In the genomic region with DNA sequence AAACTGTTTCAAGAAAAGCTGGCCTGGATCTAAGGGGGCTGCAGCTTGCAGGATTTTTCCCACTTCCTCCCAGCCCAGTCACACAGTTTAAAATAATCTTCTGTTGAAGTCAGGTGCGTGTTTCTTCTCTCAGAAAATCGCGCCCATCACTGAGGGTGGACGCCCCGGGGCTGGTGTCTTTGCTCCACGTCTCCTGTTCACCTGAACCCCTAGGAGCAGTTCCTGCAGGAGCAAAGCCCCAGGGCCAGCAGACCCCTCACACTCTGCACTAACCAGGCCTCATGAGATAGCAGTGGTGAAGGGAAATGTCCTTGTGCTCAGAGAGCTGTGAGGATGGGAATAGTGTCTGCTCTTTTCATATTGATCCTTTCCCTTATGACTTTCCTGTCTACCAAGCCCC, we compare ENCODE assay signal across 23 cellular contexts. TPM values are rescaled to one million over a fixed set of nuclear protein-coding genes. Genes with fewer than 3 reads are reported as not detected.
A peak's percentile ranks its signal among the peaks of the same experiment; 100 is the strongest.
DNase-seq lines count a peak whose midpoint lies in the region; ATAC-seq and TF ChIP-seq lines count a peak whose summit lies in the region.
"Had no signal": no experiment of that assay in that cellular context is flagged by ENCODE, and none has a peak within 500 bp of the region (broad histone marks: within the 10 kb centered on the region; RNA-seq: fewer than 3 reads in every experiment).

No MANE protein-coding gene starts in this region.

- H3K4me1 Mint-ChIP-seq in dendritic cell treated with granulocyte-macrophage colony-stimulating factor and Interleukin-4, amounts not matched to agents 40 ng/mL and 50 ng/mL, for 4 days (ENCODE audit: low read depth): peaks cover 100% of the 10 kb centered on the region
- no peaks in the 10 kb centered on the region for H3K4me1 Mint-ChIP-seq in HFFc6 (ENCODE audit: low read depth)

- TF ChIP-seq CTCF in spleen (IDR thresholded peaks at IDR 0.05 in 8 of 11, conservative IDR thresholded peaks at IDR 0.05 in 3 of 11): no peak
- TF ChIP-seq CTCF in HFFc6 (IDR thresholded peaks at IDR 0.05): no peak

- H3K27ac Mint-ChIP-seq in dendritic cell treated with granulocyte-macrophage colony-stimulating factor and Interleukin-4, amounts not matched to agents 40 ng/mL and 50 ng/mL, for 4 days: peak overlapping the region; percentile 98
- no peak overlapping the region for H3K27ac Mint-ChIP-seq in HFFc6
- H3K27ac Mint-ChIP-seq: IgD-negative memory B cell had no signal

- no peak for TF ChIP-seq POLR2A in spleen (IDR thresholded peaks at IDR 0.05)

- peaks cover 45% of the 10 kb centered on the region for H3K36me3 Mint-ChIP-seq in dendritic cell treated with granulocyte-macrophage colony-stimulating factor and Interleukin-4, amounts not matched to agents 40 ng/mL and 50 ng/mL, for 4 days (ENCODE audit: low read depth)
- no peaks in the 10 kb centered on the region for H3K36me3 Mint-ChIP-seq in HFFc6 (ENCODE audit: low read depth)

- no peaks in the 10 kb centered on the region for H3K9me3 ChIP-seq in spleen

- H3K27ac ChIP-seq in spleen: peak overlapping the region in 6 of 8 donors; percentile 54 to 95 (median 84)
- H3K27ac ChIP-seq: 22Rv1, C4-2B, PC-9 had no signal

- ATAC-seq in HG03039 (IDR thresholded peaks at IDR 0.05; ENCODE audit: unreplicated experiment): no peak
- ATAC-seq: HCT116 had no signal

- DNase-seq in activated CD8-positive, alpha-beta memory T cell treated with anti-CD3 and anti-CD28 coated beads for 24 hours: peak; percentile 49
- DNase-seq in activated CD8-positive, alpha-beta memory T cell treated with anti-CD3 and anti-CD28 coated beads, Interleukin-2, amount 50 U/mL, for 4 hours: no peak
- DNase-seq in islet precursor cell (peak; percentile 22), spleen (no peak), DMS 273 (lab: John Stamatoyannopoulos, UW; ENCODE audit: unreplicated experiment) (no peak), HFFc6 (no peak)
- DNase-seq: ACHN, DMS79 treated with DMSO at 0.1 percent for 48 hours, NCI-H1105, NCI-H146, NCI-H2029 treated with DMSO at 0.1 percent for 48 hours, NCI-H226, NCI-H510A treated with DMSO at 0.1 percent for 48 hours, NCI-H748 treated with DMSO at 0.1 percent for 48 hours, PC-9, RPMI8226, SHP77 treated with DMSO at 0.1 percent for 48 hours had no signal

- intact Hi-C loops in dendritic cell treated with granulocyte-macrophage colony-stimulating factor and Interleukin-4, amounts not matched to agents 40 ng/mL and 50 ng/mL, for 4 days (cut with micrococcal nuclease): no loop called here
- intact Hi-C loops in spleen (cut with DNase I; ENCODE audit: low total_unique reads): no loop called here

- H3K36me3 ChIP-seq in spleen: no peaks in the 10 kb centered on the region

- H3K4me3 Mint-ChIP-seq in dendritic cell treated with granulocyte-macrophage colony-stimulating factor and Interleukin-4, amounts not matched to agents 40 ng/mL and 50 ng/mL, for 4 days: peak overlapping the region; percentile 74
- no peak overlapping the region for H3K4me3 Mint-ChIP-seq in HFFc6

- no peaks in the 10 kb centered on the region for H3K27me3 Mint-ChIP-seq in dendritic cell treated with granulocyte-macrophage colony-stimulating factor and Interleukin-4, amounts not matched to agents 40 ng/mL and 50 ng/mL, for 4 days
- H3K27me3 Mint-ChIP-seq in HFFc6 (ENCODE audit: insufficient read depth): peaks cover 11% of the 10 kb centered on the region

- no peaks in the 10 kb centered on the region for H3K9me3 Mint-ChIP-seq in dendritic cell treated with granulocyte-macrophage colony-stimulating factor and Interleukin-4, amounts not matched to agents 40 ng/mL and 50 ng/mL, for 4 days
- H3K9me3 Mint-ChIP-seq in HFFc6: peaks cover 4% of the 10 kb centered on the region; the same call in 1 of the 2 replicates

- peaks cover 0 to 97% (median 21%) of the 10 kb centered on the region in 6 donors for H3K4me1 ChIP-seq in spleen

- peaks cover 0 to 47% (median 0%) of the 10 kb centered on the region in 7 donors for H3K27me3 ChIP-seq in spleen (replicated peaks in 1 of 7)

- H3K4me3 ChIP-seq in spleen: peak overlapping the region in 1 of 8 donors; percentile 53
- H3K4me3 ChIP-seq: PC-9 had no signal

- 84 to 97% (median 88%) methylated on average over 5 to 6 of the region's 6 CpGs for WGBS in spleen, 5 donors

RNA-seq across cellular contexts. Expression of a gene that starts 0.9 kb away (rescaled TPM):
- total RNA-seq in spleen: 10 to 100 TPM; 23.1 to 59.9 (median 31.3) TPM
- polyA plus RNA-seq in spleen: 10 to 100 TPM in 2 of 3 donors, 1 to 10 TPM in 1; 6.8 to 16.5 (median 11.0) TPM
- not detected for total RNA-seq in HFFc6 (2021; fragmentation: NEBNext Ultra II Directional; extraction: Animal tissue kit (Norgen Biotek cat#: 25700))
- total RNA-seq: PC-9 had no signal
- polyA plus RNA-seq: IgD-negative memory B cell had no signal

RNA-seq across cellular contexts. Expression of a gene that starts 16.5 kb away (rescaled TPM):
- 10 to 100 TPM; 26.9 to 81.3 (median 42.1) TPM for total RNA-seq in spleen
- 10 to 100 TPM in 1 of 3 donors, 1 to 10 TPM in 2; 4.6 to 13.5 (median 5.7) TPM for polyA plus RNA-seq in spleen
- total RNA-seq in HFFc6 (2021; fragmentation: NEBNext Ultra II Directional; extraction: Animal tissue kit (Norgen Biotek cat#: 25700)): not detected
- total RNA-seq: PC-9 had no signal

RNA-seq across cellular contexts. Expression of a gene that starts 33.0 kb away (rescaled TPM):
- total RNA-seq in spleen: 1 to 10 TPM; 4.5 to 8.2 (median 6.5) TPM
- 1 to 10 TPM; 1.1 to 4.0 (median 2.6) TPM for polyA plus RNA-seq in spleen
- total RNA-seq in HFFc6 (2021; fragmentation: NEBNext Ultra II Directional; extraction: Animal tissue kit (Norgen Biotek cat#: 25700)): 1 to 10 TPM; 5.0 to 8.9 (median 5.9) TPM

RNA-seq across cellular contexts. Expression of a gene that starts 58.5 kb away (rescaled TPM):
- under 1 TPM in 2 of 7 donors, not detected in 5; 0.44 to 0.63 TPM for total RNA-seq in spleen
- under 1 TPM; 0.12 to 0.33 (median 0.22) TPM for polyA plus RNA-seq in spleen
- under 1 TPM in 1 of 6 experiments, not detected in 5; 0.23 TPM for total RNA-seq in HFFc6 (2021; fragmentation: NEBNext Ultra II Directional; extraction: Animal tissue kit (Norgen Biotek cat#: 25700))
- polyA plus RNA-seq: IgD-negative memory B cell had no signal

Comparison
In these comparisons a context has a peak if more than half of its experiments do, and no peak if none do; other contexts are left out.
1. DNase-seq: peak in activated CD8-positive, alpha-beta memory T cell treated with anti-CD3 and anti-CD28 coated beads for 24 hours (single experiment) and islet precursor cell (single experiment); none in activated CD8-positive, alpha-beta memory T cell treated with anti-CD3 and anti-CD28 coated beads, Interleukin-2, amount 50 U/mL, for 4 hours (single experiment), spleen (single experiment), DMS 273 (single experiment) and HFFc6 (single experiment).
2. RNA of a gene that starts 0.9 kb away (total RNA-seq): 23.1 to 59.9 TPM in spleen; not detected in HFFc6; every median in the first group is over 10 times any median in the second.
3. RNA of a gene that starts 16.5 kb away (total RNA-seq): 26.9 to 81.3 TPM in spleen; not detected in HFFc6; every median in the first group is over 10 times any median in the second.